ENCODE assay signal across 11 cellular contexts in the genomic region with DNA sequence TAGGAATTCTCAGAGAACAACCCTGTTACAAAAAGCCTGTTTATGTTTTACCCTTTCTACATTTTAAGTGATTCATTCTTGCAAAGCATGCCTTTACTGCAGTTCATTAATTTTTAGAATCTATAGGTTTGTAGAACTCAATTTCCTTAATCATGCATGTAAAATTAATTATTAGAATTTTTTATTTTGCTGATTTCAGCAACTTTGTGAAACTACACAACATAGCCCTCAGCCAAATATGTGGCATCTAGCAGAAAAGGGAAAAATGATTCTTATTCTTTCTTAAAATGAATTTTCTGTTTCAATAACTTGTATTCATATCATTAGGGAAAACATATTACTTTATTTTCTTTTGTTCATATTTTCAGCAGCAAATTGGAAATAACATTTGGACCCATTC.
"Had no signal": no experiment of that assay in that cellular context is flagged by ENCODE, and none has a peak within 500 bp of the region (broad histone marks: within the 10 kb centered on the region; RNA-seq: fewer than 3 reads in every experiment).

No MANE protein-coding gene starts in this region.

- H3K4me1 ChIP-seq: HAP-1 had no signal

- H3K36me3 ChIP-seq: HAP-1 had no signal

- H3K4me3 ChIP-seq: GM23248, GM23338, HAP-1 had no signal

- DNase-seq: GM23248, GOT3, H7, H9, HCEC 1CT, HFFc6 had no signal

- ATAC-seq: GM23338, HCT116 had no signal

- H3K9ac ChIP-seq: GM23248 had no signal

- FAIRE-seq: H1, H54 had no signal

- H2AFZ ChIP-seq: GM23248 had no signal

- H3K9me3 ChIP-seq: HAP-1 had no signal

- H3K27ac ChIP-seq: GM23248 had no signal

- H3K4me2 ChIP-seq: GM23338 had no signal
